ENCODE assay signal across 8 cellular contexts in genomic region chr13:39263033-39263432, GRCh38.
A peak's percentile ranks its signal among the peaks of the same experiment; 100 is the strongest.
DNase-seq lines count a peak whose midpoint lies in the region; ATAC-seq and TF ChIP-seq lines count a peak whose summit lies in the region.

No MANE protein-coding gene starts in this region.

- H3K36me3 Mint-ChIP-seq in CD8-positive, alpha-beta T cell: no peaks in the 10 kb centered on the region
- H3K36me3 Mint-ChIP-seq in activated T-helper 17 cell treated with anti-CD3 and anti-CD28 coated beads, Interleukin-2, amount 50 U/mL, for 72 hours (ENCODE audit: low read depth): no peaks in the 10 kb centered on the region

- POLR2A ChIA-PET in CD8-positive, alpha-beta T cell (lab: Charles Lee): no interaction called here

- ATAC-seq in CD8-positive, alpha-beta T cell: no peak
- peak; percentile 68 for ATAC-seq in GM18870 (IDR thresholded peaks at IDR 0.05; ENCODE audit: unreplicated experiment)
- peak; percentile 78 for ATAC-seq in HG03139 (IDR thresholded peaks at IDR 0.05; ENCODE audit: unreplicated experiment)
- peak; percentile 74 for ATAC-seq in activated T-helper 17 cell treated with anti-CD3 and anti-CD28 coated beads, Interleukin-2, amount 50 U/mL, for 72 hours (replicated peaks)
- peak; percentile 88 for ATAC-seq in sciatic nerve

- no peak overlapping the region for H3K4me3 Mint-ChIP-seq in CD8-positive, alpha-beta T cell
- H3K4me3 Mint-ChIP-seq in activated T-helper 17 cell treated with anti-CD3 and anti-CD28 coated beads, Interleukin-2, amount 50 U/mL, for 72 hours: no peak overlapping the region

- peak; percentile 41 for TF ChIP-seq CTCF in CD8-positive, alpha-beta T cell (IDR thresholded peaks at IDR 0.05)
- TF ChIP-seq CTCF in cardiac muscle cell (IDR thresholded peaks at IDR 0.05; ENCODE audit: low read depth, low read length): peak; percentile 77

- intact Hi-C loops in CD8-positive, alpha-beta T cell (cut with DNase I, micrococcal nuclease): loop anchor here (5.0 kb wide), 2 partner anchors 211 to 414 kb away; no protein-coding TSS in a partner anchor
- intact Hi-C loops in sciatic nerve (cut with DNase I): no loop called here

- H3K4me1 Mint-ChIP-seq in CD8-positive, alpha-beta T cell (ENCODE audit: low read depth): no peaks in the 10 kb centered on the region
- H3K4me1 Mint-ChIP-seq in activated T-helper 17 cell treated with anti-CD3 and anti-CD28 coated beads, Interleukin-2, amount 50 U/mL, for 72 hours: peaks cover 3% of the 10 kb centered on the region

- peaks cover 7% of the 10 kb centered on the region for H3K27me3 Mint-ChIP-seq in CD8-positive, alpha-beta T cell (ENCODE audit: low read depth)
- peaks cover 3% of the 10 kb centered on the region for H3K27me3 Mint-ChIP-seq in activated T-helper 17 cell treated with anti-CD3 and anti-CD28 coated beads, Interleukin-2, amount 50 U/mL, for 72 hours

- no peaks in the 10 kb centered on the region for H3K9me3 ChIP-seq in CD8-positive, alpha-beta T cell (ENCODE audit: low read length)
- H3K9me3 ChIP-seq in cardiac muscle cell (ENCODE audit: low read depth): no peaks in the 10 kb centered on the region

- CTCF ChIA-PET in CD8-positive, alpha-beta T cell (lab: Charles Lee): interaction anchor here (0.7 to 1.7 kb wide), 2 partner anchors 33 to 182 kb away, joined by 3 to 4 read pairs; no protein-coding TSS in a partner anchor

- H3K4me3 ChIP-seq in CD8-positive, alpha-beta T cell (ENCODE audit: low read depth, low read length): no peak overlapping the region
- no peak overlapping the region for H3K4me3 ChIP-seq in cardiac muscle cell

- H3K27ac Mint-ChIP-seq in CD8-positive, alpha-beta T cell: no peak overlapping the region
- no peak overlapping the region for H3K27ac Mint-ChIP-seq in activated T-helper 17 cell treated with anti-CD3 and anti-CD28 coated beads, Interleukin-2, amount 50 U/mL, for 72 hours

- H3K27ac ChIP-seq in CD8-positive, alpha-beta T cell (ENCODE audit: low read depth, low read length): no peak overlapping the region
- no peak overlapping the region for H3K27ac ChIP-seq in cardiac muscle cell

- H3K36me3 ChIP-seq in CD8-positive, alpha-beta T cell (ENCODE audit: insufficient read depth, low read length): no peaks in the 10 kb centered on the region
- H3K36me3 ChIP-seq in cardiac muscle cell: no peaks in the 10 kb centered on the region

- H3K27me3 ChIP-seq in CD8-positive, alpha-beta T cell (ENCODE audit: insufficient read depth, low read length): no peaks in the 10 kb centered on the region
- no peaks in the 10 kb centered on the region for H3K27me3 ChIP-seq in cardiac muscle cell

- no peak for DNase-seq in CD8-positive, alpha-beta T cell
- DNase-seq in NCI-H345 treated with DMSO at 0.1 percent for 48 hours (lab: John Stamatoyannopoulos, UW; ENCODE audit: unreplicated experiment): peak; percentile 46
- DNase-seq in cardiac muscle cell (ENCODE audit: low read depth in 1 of 2, low spot score in 1 of 2): peak; percentile 58 to 65
- peak; percentile 58 for DNase-seq in sciatic nerve (ENCODE audit: low spot score)
- DNase-seq in GOT3 (lab: John Stamatoyannopoulos, UW): no peak

- no peaks in the 10 kb centered on the region for H3K4me1 ChIP-seq in CD8-positive, alpha-beta T cell (ENCODE audit: insufficient read depth, low read length)
- H3K4me1 ChIP-seq in cardiac muscle cell (ENCODE audit: low read depth): peaks cover 29% of the 10 kb centered on the region

- peaks cover 5% of the 10 kb centered on the region for H3K9me3 Mint-ChIP-seq in CD8-positive, alpha-beta T cell
- no peaks in the 10 kb centered on the region for H3K9me3 Mint-ChIP-seq in activated T-helper 17 cell treated with anti-CD3 and anti-CD28 coated beads, Interleukin-2, amount 50 U/mL, for 72 hours

Comparison
In these comparisons a context has a peak if more than half of its experiments do, and no peak if none do; other contexts are left out.
1. DNase-seq: peak in NCI-H345 treated with DMSO at 0.1 percent for 48 hours (single experiment), cardiac muscle cell (2 of 2) and sciatic nerve (single experiment); none in CD8-positive, alpha-beta T cell (0 of 7) and GOT3 (single experiment).